In the genomic region with DNA sequence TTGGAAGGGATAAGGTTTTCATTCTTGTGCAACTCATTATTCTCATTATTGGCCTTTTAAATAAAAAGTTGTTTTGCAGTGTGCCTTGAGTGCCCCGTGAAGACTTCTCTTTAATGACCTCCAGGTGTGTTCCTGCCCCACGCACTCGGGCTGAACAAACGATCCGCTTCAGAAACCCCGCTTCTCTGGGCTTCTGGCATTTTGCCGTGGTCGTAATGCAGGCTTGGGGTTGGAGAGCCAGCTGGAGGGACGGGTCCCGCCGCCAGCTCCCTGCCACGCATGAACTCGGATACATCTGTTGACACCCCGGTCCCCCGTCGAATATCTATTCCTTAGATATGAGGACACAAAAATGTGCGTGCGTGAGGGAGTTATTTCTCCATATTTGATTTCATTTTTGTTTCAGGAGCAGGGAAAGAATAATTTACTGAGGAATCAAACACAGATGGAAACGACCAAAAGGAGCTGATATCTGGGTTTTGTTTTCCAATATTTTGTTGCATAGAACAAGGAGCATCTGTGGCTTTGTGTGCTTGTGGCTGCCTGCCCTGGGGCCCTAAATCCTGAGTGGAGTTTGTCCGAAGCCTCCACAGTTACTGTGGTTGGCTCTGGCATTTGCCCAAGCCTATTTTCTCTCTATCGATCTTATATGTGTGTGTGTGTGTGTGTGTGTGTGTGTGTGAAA, we compare ENCODE assay signal across 11 cellular contexts.
A peak's percentile ranks its signal among the peaks of the same experiment; 100 is the strongest.
DNase-seq lines count a peak whose midpoint lies in the region; ATAC-seq and TF ChIP-seq lines count a peak whose summit lies in the region.
"Had no signal": no experiment of that assay in that cellular context is flagged by ENCODE, and none has a peak within 500 bp of the region (broad histone marks: within the 10 kb centered on the region; RNA-seq: fewer than 3 reads in every experiment).

No MANE protein-coding gene starts in this region.

- TF ChIP-seq POLR2A in GM18505 (IDR thresholded peaks at IDR 0.05; ENCODE audit: borderline replicate concordance, extremely low read depth, insufficient read depth, insufficient read length): no peak

- DNase-seq in DMS79 treated with DMSO at 0.1 percent for 48 hours (lab: John Stamatoyannopoulos, UW): peak; percentile 89
- DNase-seq in NCI-H2171 (lab: John Stamatoyannopoulos, UW): peak; percentile 44
- peak; percentile 80 for DNase-seq in epidermal melanocyte (ENCODE audit: insufficient read length, low spot score)
- peak; percentile 19 for DNase-seq in retina
- DNase-seq in T-helper 9 cell: no peak
- DNase-seq in NCI-H774 (lab: John Stamatoyannopoulos, UW): no peak
- DNase-seq in NCI-H524 (lab: John Stamatoyannopoulos, UW): no peak
- DNase-seq: activated CD4-positive, alpha-beta T cell treated with anti-CD3 and anti-CD28 coated beads for 36 hours; DMS53; stimulated activated CD4-positive, alpha-beta T cell treated with anti-CD3 and anti-CD28 coated beads, Interleukin-15, amount 100 ng/mL, for 24 hours had no signal

- no peak for ATAC-seq in GM18505 (IDR thresholded peaks at IDR 0.05; ENCODE audit: unreplicated experiment)
- ATAC-seq: activated CD4-positive, alpha-beta T cell treated with anti-CD3 and anti-CD28 coated beads for 36 hours had no signal

Comparison
In these comparisons a context has a peak if more than half of its experiments do, and no peak if none do; other contexts are left out.
1. DNase-seq: peak in DMS79 treated with DMSO at 0.1 percent for 48 hours (single experiment), NCI-H2171 (single experiment), epidermal melanocyte (single experiment) and retina (single experiment); none in T-helper 9 cell (single experiment), NCI-H774 (single experiment) and NCI-H524 (0 of 2).